Comparison of ENCODE assay signal across 8 cellular contexts in genomic region chr11:116772443-116773202, GRCh38. TPM values are rescaled to one million over a fixed set of nuclear protein-coding genes. Genes with fewer than 3 reads are reported as not detected.
DNase-seq lines count a peak whose midpoint lies in the region; ATAC-seq and TF ChIP-seq lines count a peak whose summit lies in the region.

A gene with protein sequence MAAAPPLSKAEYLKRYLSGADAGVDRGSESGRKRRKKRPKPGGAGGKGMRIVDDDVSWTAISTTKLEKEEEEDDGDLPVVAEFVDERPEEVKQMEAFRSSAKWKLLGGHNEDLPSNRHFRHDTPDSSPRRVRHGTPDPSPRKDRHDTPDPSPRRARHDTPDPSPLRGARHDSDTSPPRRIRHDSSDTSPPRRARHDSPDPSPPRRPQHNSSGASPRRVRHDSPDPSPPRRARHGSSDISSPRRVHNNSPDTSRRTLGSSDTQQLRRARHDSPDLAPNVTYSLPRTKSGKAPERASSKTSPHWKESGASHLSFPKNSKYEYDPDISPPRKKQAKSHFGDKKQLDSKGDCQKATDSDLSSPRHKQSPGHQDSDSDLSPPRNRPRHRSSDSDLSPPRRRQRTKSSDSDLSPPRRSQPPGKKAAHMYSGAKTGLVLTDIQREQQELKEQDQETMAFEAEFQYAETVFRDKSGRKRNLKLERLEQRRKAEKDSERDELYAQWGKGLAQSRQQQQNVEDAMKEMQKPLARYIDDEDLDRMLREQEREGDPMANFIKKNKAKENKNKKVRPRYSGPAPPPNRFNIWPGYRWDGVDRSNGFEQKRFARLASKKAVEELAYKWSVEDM (minus strand): TSS chr11:116772987. CDS start chr11:116772964, 23 bp downstream.

- intact Hi-C loops in cardiac septum (cut with DNase I), result loop anchor here (2.0 kb wide), 1 partner anchor 16 kb away; the partner anchor contains the start of gene ZPR1
- intact Hi-C loops in posterior cingulate gyrus (cut with DNase I), result loop anchor here (10.0 kb wide), 1 partner anchor 462 kb away; the partner anchor contains the start of genes PCSK7 and RNF214

- H3K4me1 ChIP-seq in adipocyte (ENCODE audit: control insufficient read depth, insufficient read depth, low read length) (peaks cover 44% of the 10 kb centered on the region), upper lobe of left lung (peaks cover 14 to 29% (median 19%) of the 10 kb centered on the region in 4 donors)

- H3K36me3 ChIP-seq in adipocyte (ENCODE audit: control insufficient read depth, insufficient read depth, low read length, severe bottlenecking), result peaks cover 21% of the 10 kb centered on the region
- peaks cover 0 to 33% (median 5%) of the 10 kb centered on the region in 4 donors for H3K36me3 ChIP-seq in upper lobe of left lung

- TF ChIP-seq EP300 in upper lobe of left lung (IDR thresholded peaks at IDR 0.05), result peak in 1 of 4 donors; percentile 70

- WGBS in upper lobe of left lung, 2 donors, result 0% methylated on average over 35 to 51 of the region's 73 CpGs

- H3K4me3 ChIP-seq in GM12865 (ENCODE audit: low read depth, low read length) (peak within 1 kb of the TSS; percentile 98), adipocyte (ENCODE audit: low read length) (peak within 1 kb of the TSS; percentile 88), upper lobe of left lung (peak within 1 kb of the TSS; percentile 75 to 92 (median 80))

- H3K9me3 ChIP-seq in adipocyte (ENCODE audit: control insufficient read depth, low read length), result no peaks in the 10 kb centered on the region
- no peaks in the 10 kb centered on the region for H3K9me3 ChIP-seq in upper lobe of left lung

- peak within 1 kb of the TSS; percentile 90 for H3K9ac ChIP-seq in adipocyte (ENCODE audit: low read length)

- peak in 3 of 4 donors; percentile 58 to 83 (median 61) for TF ChIP-seq POLR2A in upper lobe of left lung (IDR thresholded peaks at IDR 0.05)

- peak within 1 kb of the TSS; percentile 88 to 98 (median 94) for H3K27ac ChIP-seq in upper lobe of left lung

- peak; percentile 93 for ATAC-seq in HG02642 (IDR thresholded peaks at IDR 0.05; ENCODE audit: poor library complexity, unreplicated experiment)
- peak; percentile 97 to 98 for ATAC-seq in upper lobe of left lung (ENCODE audit: low FRiP score in 2 of 2)

- DNase-seq in GM12865 (ENCODE audit: low read depth) (peak; percentile 96), NCI-H128 (lab: John Stamatoyannopoulos, UW; ENCODE audit: unreplicated experiment) (peak; percentile 78), T follicular helper cell (ENCODE audit: low read depth) (peak; percentile 89), adipocyte (ENCODE audit: low read depth) (peak; percentile 94), cardiac septum (ENCODE audit: low spot score) (peak; percentile 97), posterior cingulate gyrus (peak; percentile 86 to 98 (median 90)), upper lobe of left lung (peak; percentile 91 to 98)

- no peak for TF ChIP-seq CTCF in GM12865 (IDR thresholded peaks at IDR 0.05; ENCODE audit: insufficient read depth, low read depth, low read length, missing control alignments)
- TF ChIP-seq CTCF in upper lobe of left lung (IDR thresholded peaks at IDR 0.05), result peak in 1 of 6 experiments; percentile 31

- H3K27me3 ChIP-seq in adipocyte (replicated peaks; ENCODE audit: control insufficient read depth, insufficient read depth, low read length) (no peaks in the 10 kb centered on the region), upper lobe of left lung (no peaks in the 10 kb centered on the region)

RNA-seq across cellular contexts. Expression of the gene that starts here (rescaled TPM):
- total RNA-seq in cardiac septum, result 8.3 TPM
- 10 to 100 TPM; 12.1 to 18.9 (median 17.0) TPM for total RNA-seq in upper lobe of left lung

Comparison
In these comparisons a context has a peak if more than half of its experiments do, and no peak if none do; other contexts are left out.
1. Peak in every context shown above with its lines: DNase-seq, ATAC-seq, H3K4me3 ChIP-seq and H3K27ac ChIP-seq.